In the genomic region with DNA sequence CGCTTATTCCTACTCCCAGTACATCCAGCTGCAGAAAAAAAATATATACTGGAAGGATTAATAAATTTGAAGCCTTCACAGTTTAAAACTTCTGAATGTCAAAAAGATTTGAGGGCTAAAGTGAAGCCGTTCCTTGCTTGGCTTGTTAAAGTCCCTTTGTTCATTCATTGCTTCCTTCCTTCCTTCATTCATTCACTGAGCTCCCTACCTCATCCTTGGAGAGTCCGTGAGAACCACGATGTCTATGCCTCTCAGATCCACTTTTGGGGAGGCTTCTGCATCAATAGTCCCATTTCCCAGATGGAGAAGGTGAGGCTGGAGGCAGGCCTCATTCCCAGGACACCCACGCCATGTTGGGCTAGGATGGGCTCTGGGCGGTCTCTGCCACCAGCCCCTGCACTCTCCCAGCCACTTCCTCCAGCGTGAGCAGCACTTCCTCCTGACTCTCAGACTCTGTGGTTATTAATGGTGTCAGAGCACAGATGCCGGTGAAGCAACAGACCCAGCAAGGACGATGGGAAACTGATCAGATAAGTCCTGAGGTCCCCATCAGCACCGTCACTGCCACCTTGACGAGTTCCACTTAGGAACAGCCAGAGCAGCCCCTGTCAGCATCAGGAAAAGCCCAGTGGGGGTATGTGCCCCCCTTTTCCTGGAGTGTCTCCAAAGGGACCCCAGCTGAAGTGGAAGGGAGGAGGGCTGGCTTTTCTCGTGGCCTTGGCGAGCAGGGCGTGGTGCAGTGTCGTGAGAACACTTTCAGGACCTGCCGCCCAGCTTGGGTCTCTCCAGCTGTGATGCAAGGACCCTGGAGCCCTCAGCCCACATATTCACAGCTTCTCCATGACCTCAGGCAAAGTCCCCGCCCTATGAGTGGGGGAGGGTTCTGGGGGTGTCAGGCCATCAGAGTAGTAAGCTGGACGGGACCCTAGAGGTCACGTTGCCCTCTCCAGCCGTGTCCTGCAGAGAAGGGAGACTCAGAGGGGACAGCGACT, we compare ENCODE assay signal across 8 cellular contexts. TPM values are rescaled to one million over a fixed set of nuclear protein-coding genes. Genes with fewer than 3 reads are reported as not detected.
A peak's percentile ranks its signal among the peaks of the same experiment; 100 is the strongest.
DNase-seq lines count a peak whose midpoint lies in the region; ATAC-seq and TF ChIP-seq lines count a peak whose summit lies in the region.

No MANE protein-coding gene starts in this region.

- H3K9me3 ChIP-seq in MM.1S (replicated peaks; ENCODE audit: insufficient read depth, low read length), result no peaks in the 10 kb centered on the region

- no peak overlapping the region for H3K27ac ChIP-seq in MM.1S (ENCODE audit: low read length)

- no peaks in the 10 kb centered on the region for H4K20me1 ChIP-seq in MM.1S (ENCODE audit: insufficient read depth, low read length)

- H2AFZ ChIP-seq in MM.1S (ENCODE audit: low read length), result no peak overlapping the region

- H3K4me1 Mint-ChIP-seq in activated naive CD4-positive, alpha-beta T cell treated with anti-CD3 and anti-CD28 coated beads for 36 hours (ENCODE audit: low read depth), result peaks cover 88% of the 10 kb centered on the region
- H3K4me1 Mint-ChIP-seq in IgD-negative memory B cell (peaks cover 45 to 57% (median 49%) of the 10 kb centered on the region in 3 donors), natural killer cell (peaks cover 58 to 70% of the 10 kb centered on the region in 2 donors)

- no peaks in the 10 kb centered on the region for H3K9me2 ChIP-seq in MM.1S (replicated peaks; ENCODE audit: insufficient read depth, low read length)

- ATAC-seq in natural killer cell (peak; percentile 41 to 75 (median 62)), HG03442 (IDR thresholded peaks at IDR 0.05; ENCODE audit: unreplicated experiment) (no peak)

- peak overlapping the region; percentile 70 for H3K4me3 Mint-ChIP-seq in activated naive CD4-positive, alpha-beta T cell treated with anti-CD3 and anti-CD28 coated beads for 36 hours
- H3K4me3 Mint-ChIP-seq in IgD-negative memory B cell (peak overlapping the region; percentile 71 to 95 (median 82)), natural killer cell (peak overlapping the region; percentile 88)

- no peak overlapping the region for H3K4me2 ChIP-seq in MM.1S (ENCODE audit: low read depth, low read length)

- peak; percentile 65 for DNase-seq in activated naive CD4-positive, alpha-beta T cell treated with anti-CD3 and anti-CD28 coated beads for 36 hours
- no peak for DNase-seq in activated naive CD4-positive, alpha-beta T cell treated with anti-CD3 and anti-CD28 coated beads, Interleukin-2, amount 50 U/mL, for 16 hours
- DNase-seq in activated T-helper 1 cell treated with Interleukin-2 at 50 U/mL for 16 hours (ENCODE audit: low read depth) (peak; percentile 41), natural killer cell (peak; percentile 59), COR-L47 (lab: John Stamatoyannopoulos, UW) (no peak), MM.1S (no peak)

- H3K27me3 Mint-ChIP-seq in activated naive CD4-positive, alpha-beta T cell treated with anti-CD3 and anti-CD28 coated beads for 36 hours (ENCODE audit: low read depth), result no peaks in the 10 kb centered on the region
- H3K27me3 Mint-ChIP-seq in IgD-negative memory B cell, result no peaks in the 10 kb centered on the region
- H3K27me3 Mint-ChIP-seq in natural killer cell (ENCODE audit: low read depth in 2 of 2), result no peaks in the 10 kb centered on the region

- no peaks in the 10 kb centered on the region for H3K36me3 Mint-ChIP-seq in activated naive CD4-positive, alpha-beta T cell treated with anti-CD3 and anti-CD28 coated beads for 36 hours (ENCODE audit: low read depth)
- peaks cover 5% of the 10 kb centered on the region for H3K36me3 Mint-ChIP-seq in IgD-negative memory B cell
- H3K36me3 Mint-ChIP-seq in natural killer cell, result no peaks in the 10 kb centered on the region

- H3K27ac Mint-ChIP-seq in activated naive CD4-positive, alpha-beta T cell treated with anti-CD3 and anti-CD28 coated beads for 36 hours, result peak overlapping the region; percentile 62
- H3K27ac Mint-ChIP-seq in IgD-negative memory B cell (peak overlapping the region; percentile 61 to 64 (median 62)), natural killer cell (peak overlapping the region; percentile 95 to 97)

- H3K4me3 ChIP-seq in MM.1S (ENCODE audit: low read length), result no peak overlapping the region

- TF ChIP-seq CTCF in natural killer cell (IDR thresholded peaks at IDR 0.05) (no peak), MM.1S (IDR thresholded peaks at IDR 0.05; ENCODE audit: low read length) (no peak)

- peaks cover 6% of the 10 kb centered on the region; the same call in 1 of the 2 replicates for H3F3A ChIP-seq in MM.1S (ENCODE audit: insufficient read depth, low read length)

- intact Hi-C loops in activated naive CD4-positive, alpha-beta T cell treated with anti-CD3 and anti-CD28 coated beads for 36 hours (cut with micrococcal nuclease), result loop anchor here (2.0 to 5.0 kb wide), 4 partner anchors 16 to 1567 kb away; a partner anchor contains a TSS
- intact Hi-C loops in natural killer cell (cut with micrococcal nuclease), result loop anchor here (1.0 to 5.0 kb wide), 3 partner anchors 8 to 47 kb away; no protein-coding TSS in a partner anchor

- no peaks in the 10 kb centered on the region for H3K36me3 ChIP-seq in MM.1S (replicated peaks; ENCODE audit: insufficient read depth, low read length)

- CTCF ChIA-PET in activated naive CD4-positive, alpha-beta T cell treated with anti-CD3 and anti-CD28 coated beads for 36 hours (lab: Charles Lee), result interaction anchor here (0.8 to 7.4 kb wide), 5 partner anchors 9 to 46 kb away, joined by 3 to 75 read pairs (median 5); no protein-coding TSS in a partner anchor

- no peaks in the 10 kb centered on the region for H3K27me3 ChIP-seq in MM.1S (replicated peaks; ENCODE audit: insufficient read depth, low read length)

- H3K79me2 ChIP-seq in MM.1S (ENCODE audit: low read length), result no peaks in the 10 kb centered on the region

- H3K9ac ChIP-seq in MM.1S (ENCODE audit: low read length), result no peak overlapping the region

- no peaks in the 10 kb centered on the region for H3K9me3 Mint-ChIP-seq in activated naive CD4-positive, alpha-beta T cell treated with anti-CD3 and anti-CD28 coated beads for 36 hours
- no peaks in the 10 kb centered on the region for H3K9me3 Mint-ChIP-seq in IgD-negative memory B cell
- H3K9me3 Mint-ChIP-seq in natural killer cell, result no peaks in the 10 kb centered on the region

- H3K4me1 ChIP-seq in MM.1S (ENCODE audit: low read length), result peaks cover 36% of the 10 kb centered on the region

RNA-seq across cellular contexts. Expression of a gene that starts 21.2 kb away (rescaled TPM):
- 1 to 10 TPM; 2.4 to 2.5 TPM for total RNA-seq in activated naive CD4-positive, alpha-beta T cell treated with anti-CD3 and anti-CD28 coated beads for 36 hours
- 3.8 TPM for polyA plus RNA-seq in IgD-negative memory B cell
- total RNA-seq in natural killer cell, result 1 to 10 TPM; 3.7 to 7.2 (median 4.8) TPM

RNA-seq across cellular contexts. Expression of a gene that starts 28.1 kb away (rescaled TPM):
- total RNA-seq in activated naive CD4-positive, alpha-beta T cell treated with anti-CD3 and anti-CD28 coated beads for 36 hours, result not detected
- not detected for polyA plus RNA-seq in IgD-negative memory B cell
- not detected for total RNA-seq in natural killer cell

RNA-seq across cellular contexts. Expression of a gene that starts 41.9 kb away (rescaled TPM):
- total RNA-seq in activated naive CD4-positive, alpha-beta T cell treated with anti-CD3 and anti-CD28 coated beads for 36 hours, result not detected
- polyA plus RNA-seq in IgD-negative memory B cell, result not detected
- not detected for total RNA-seq in natural killer cell

Comparison
In these comparisons a context has a peak if more than half of its experiments do, and no peak if none do; other contexts are left out.
1. DNase-seq: peak in activated naive CD4-positive, alpha-beta T cell treated with anti-CD3 and anti-CD28 coated beads for 36 hours (single experiment), activated T-helper 1 cell treated with Interleukin-2 at 50 U/mL for 16 hours (single experiment) and natural killer cell (single experiment); none in activated naive CD4-positive, alpha-beta T cell treated with anti-CD3 and anti-CD28 coated beads, Interleukin-2, amount 50 U/mL, for 16 hours (single experiment), COR-L47 (single experiment) and MM.1S (single experiment).
2. Peak in every context shown above with its lines, with median percentiles within 50 percentile points of each other: H3K27ac Mint-ChIP-seq and H3K4me3 Mint-ChIP-seq.